Comparison of ENCODE assay signal across 9 cellular contexts in genomic region chr15:64844576-64845140, GRCh38. TPM values are rescaled to one million over a fixed set of nuclear protein-coding genes. Genes with fewer than 3 reads are reported as not detected.
DNase-seq lines count a peak whose midpoint lies in the region; ATAC-seq and TF ChIP-seq lines count a peak whose summit lies in the region.
"Had no signal": no experiment of that assay in that cellular context is flagged by ENCODE, and none has a peak within 500 bp of the region (broad histone marks: within the 10 kb centered on the region; RNA-seq: fewer than 3 reads in every experiment).

No MANE protein-coding gene starts in this region.

- TF ChIP-seq CTCF in AG04450 (IDR thresholded peaks at IDR 0.05; ENCODE audit: low read depth, low read length) (no peak), MCF 10A (IDR thresholded peaks at IDR 0.05; ENCODE audit: unreplicated experiment) (no peak), PC-9 (conservative IDR thresholded peaks at IDR 0.05) (no peak)

- H3K36me3 Mint-ChIP-seq in IgD-negative memory B cell: no peaks in the 10 kb centered on the region
- H3K36me3 Mint-ChIP-seq in MCF 10A (ENCODE audit: insufficient read depth, unreplicated experiment): peaks cover 7% of the 10 kb centered on the region

- no peak for DNase-seq in AG04450 (ENCODE audit: low read depth, low spot score)
- DNase-seq in MCF 10A (ENCODE audit: unreplicated experiment): no peak
- no peak for DNase-seq in NCI-H187 (lab: John Stamatoyannopoulos, UW)
- no peak for DNase-seq in epidermal melanocyte (ENCODE audit: insufficient read length, low spot score)
- DNase-seq in PC-9: no peak
- DNase-seq: NCI-H146 had no signal

- H3F3A ChIP-seq in PC-9 (ENCODE audit: insufficient read depth, low read depth): no peaks in the 10 kb centered on the region

- no peaks in the 10 kb centered on the region for H3K9me2 ChIP-seq in PC-9 (ENCODE audit: insufficient read depth)

- no peak for ATAC-seq in HG03520 (IDR thresholded peaks at IDR 0.05; ENCODE audit: unreplicated experiment)

- no peaks in the 10 kb centered on the region for H3K9me3 ChIP-seq in AG04450 (ENCODE audit: control insufficient read depth, insufficient read depth, low read length)
- no peaks in the 10 kb centered on the region for H3K9me3 ChIP-seq in mucosa of stomach (ENCODE audit: control insufficient read depth, low read length)
- H3K9me3 ChIP-seq in PC-9 (ENCODE audit: insufficient read depth, low read depth): no peaks in the 10 kb centered on the region

- H3K27me3 ChIP-seq in AG04450 (ENCODE audit: control insufficient read depth, insufficient read depth, low read length) (no peaks in the 10 kb centered on the region), mucosa of stomach (ENCODE audit: control insufficient read depth, insufficient read depth, low read length) (peaks cover 8% of the 10 kb centered on the region), PC-9 (ENCODE audit: insufficient read depth, low read depth) (no peaks in the 10 kb centered on the region)

- H3K4me3 ChIP-seq in AG04450 (ENCODE audit: low read depth, low read length) (peak overlapping the region; percentile 96), mucosa of stomach (ENCODE audit: low read length) (peak overlapping the region; percentile 15), PC-9 (no peak overlapping the region)

- H3K27ac ChIP-seq in AG04450 (ENCODE audit: low read depth, low read length): peak overlapping the region; percentile 31
- no peak overlapping the region for H3K27ac ChIP-seq in PC-9

- no peaks in the 10 kb centered on the region for H4K20me1 ChIP-seq in PC-9 (ENCODE audit: insufficient read depth)

- BruUV-seq in MCF 10A (replicated peaks; lab: Mats Ljungman, UMichigan) (no TSS peak), PC-9 (replicated peaks; lab: Mats Ljungman, UMichigan) (no TSS peak)

- CTCF ChIA-PET in AG04450 (lab: Charles Lee) (no interaction called here), MCF 10A (lab: Yijun Ruan, JAX) (no interaction called here), PC-9 (lab: Charles Lee) (no interaction called here)

- no peak overlapping the region for H3K4me2 ChIP-seq in PC-9

- no peaks in the 10 kb centered on the region for H3K36me3 ChIP-seq in mucosa of stomach (ENCODE audit: control insufficient read depth, insufficient read depth, low read length)
- H3K36me3 ChIP-seq in PC-9 (ENCODE audit: low read depth): no peaks in the 10 kb centered on the region

- intact Hi-C loops in MCF 10A (cut with micrococcal nuclease) (loop anchor here (5.0 kb wide), 2 partner anchors 53 to 453 kb away; partner anchors contain the start of gene RNU5A-1), PC-9 (cut with micrococcal nuclease; ENCODE audit: unreplicated experiment) (no loop called here)

- H3K27ac Mint-ChIP-seq in IgD-negative memory B cell (peak overlapping the region; percentile 49 to 98 (median 65)), MCF 10A (ENCODE audit: low read depth, unreplicated experiment) (peak overlapping the region; percentile 29)

- H3K4me1 Mint-ChIP-seq in IgD-negative memory B cell (peaks cover 44 to 63% (median 49%) of the 10 kb centered on the region in 3 donors), MCF 10A (ENCODE audit: insufficient read depth, unreplicated experiment) (peaks cover 19% of the 10 kb centered on the region)

- no peak overlapping the region for H2AFZ ChIP-seq in PC-9

- peak overlapping the region; percentile 76 to 99 (median 96) for H3K4me3 Mint-ChIP-seq in IgD-negative memory B cell
- no peak overlapping the region for H3K4me3 Mint-ChIP-seq in MCF 10A (ENCODE audit: unreplicated experiment)

- H3K27me3 Mint-ChIP-seq in IgD-negative memory B cell (no peaks in the 10 kb centered on the region), MCF 10A (ENCODE audit: insufficient read depth, unreplicated experiment) (no peaks in the 10 kb centered on the region)

- peak overlapping the region; percentile 47 for H3K9ac ChIP-seq in mucosa of stomach (ENCODE audit: low read length)

- no peaks in the 10 kb centered on the region for H3K79me2 ChIP-seq in PC-9 (ENCODE audit: low read depth)

- no peaks in the 10 kb centered on the region for H3K9me3 Mint-ChIP-seq in IgD-negative memory B cell
- H3K9me3 Mint-ChIP-seq in MCF 10A (ENCODE audit: unreplicated experiment): no peaks in the 10 kb centered on the region

- H3K4me1 ChIP-seq in mucosa of stomach (ENCODE audit: control insufficient read depth, insufficient read depth, low read length) (peaks cover 8% of the 10 kb centered on the region), PC-9 (replicated peaks; ENCODE audit: insufficient read depth) (no peaks in the 10 kb centered on the region)

- POLR2A ChIA-PET in AG04450 (lab: Yijun Ruan, JAX): interaction anchor here (0.6 to 0.9 kb wide), 3 partner anchors 12 to 59 kb away, joined by 5 to 7 read pairs (median 6); no protein-coding TSS in a partner anchor
- POLR2A ChIA-PET in MCF 10A (lab: Yijun Ruan, JAX): no interaction called here
- POLR2A ChIA-PET in PC-9 (lab: Charles Lee; ENCODE audit: unreplicated experiment): interaction anchor here (0.7 kb wide), 1 partner anchor 169 kb away, joined by 4 read pairs; no protein-coding TSS in a partner anchor

RNA-seq across cellular contexts. Expression of gene PLEKHO2, which starts 2.9 kb away (rescaled TPM):
- polyA plus RNA-seq in AG04450 (2011; rRNA removed) (29.5 and 30.3 TPM in 2 replicates), IgD-negative memory B cell (45.1 TPM)
- polyA minus RNA-seq in AG04450 (2011; rRNA and poly(A)+ RNA removed): 37.3 and 44.9 TPM in 2 replicates
- total RNA-seq in MCF 10A (2022) (2.0 and 2.7 TPM in 2 replicates), PC-9 (2021) (7.5 and 7.9 TPM in 2 replicates)

RNA-seq across cellular contexts. Expression of gene PIF1, which starts 19.2 kb away (rescaled TPM):
- 5.6 and 6.2 TPM in 2 replicates for polyA plus RNA-seq in AG04450 (2011; rRNA removed)
- polyA minus RNA-seq in AG04450 (2011; rRNA and poly(A)+ RNA removed): 6.3 and 6.5 TPM in 2 replicates
- 2.4 TPM for polyA plus RNA-seq in IgD-negative memory B cell
- 8.1 and 13.4 TPM in 2 replicates for total RNA-seq in MCF 10A (2022)
- 54.8 and 67.6 TPM in 2 replicates for total RNA-seq in PC-9 (2021)
